1 cellular context compared by ENCODE assay signal in genomic region chr12:56221233-56221756, GRCh38.
A peak's percentile ranks its signal among the peaks of the same experiment; 100 is the strongest.
TF ChIP-seq lines count a peak whose summit lies in the region.

No MANE protein-coding gene starts in this region.

TF ChIP-seq in HEK293, 187 proteins besides CTCF, POLR2A, EP300 and RAD21 (continued from another document and continues in another):
- TF ChIP-seq ZNF148 (tag by site-specific recombination; IDR thresholded peaks at IDR 0.05; ENCODE audit: borderline replicate concordance): no peak
- TF ChIP-seq ZNF658 (tag by site-specific recombination; IDR thresholded peaks at IDR 0.05): no peak
- TF ChIP-seq ZNF133 (tag by site-specific recombination; IDR thresholded peaks at IDR 0.05): no peak
- TF ChIP-seq PRDM4 (tag by site-specific recombination; IDR thresholded peaks at IDR 0.05): 0 out of 2 replicates have a peak, but pooled peaks have one; percentile 9
- TF ChIP-seq ZNF214 (tag by site-specific recombination; IDR thresholded peaks at IDR 0.05; ENCODE audit: borderline replicate concordance): no peak
- no peak for TF ChIP-seq ZNF645 (tag by site-specific recombination; IDR thresholded peaks at IDR 0.05)
- TF ChIP-seq ZBTB44 (tag by site-specific recombination; IDR thresholded peaks at IDR 0.05): no peak
- TF ChIP-seq ZNF10 (tag by site-specific recombination; IDR thresholded peaks at IDR 0.05): no peak
- peak; percentile 75 for TF ChIP-seq ZXDB (tag by site-specific recombination; IDR thresholded peaks at IDR 0.05)
- no peak for TF ChIP-seq ZNF571 (tag by site-specific recombination; IDR thresholded peaks at IDR 0.05)
- TF ChIP-seq ZFP41 (tag by site-specific recombination; IDR thresholded peaks at IDR 0.05; ENCODE audit: borderline replicate concordance): no peak
- TF ChIP-seq ZNF626 (tag by site-specific recombination; IDR thresholded peaks at IDR 0.05): no peak
- TF ChIP-seq ZNF791 (tag by site-specific recombination; IDR thresholded peaks at IDR 0.05): no peak
- no peak for TF ChIP-seq ZBTB1 (tag by site-specific recombination; IDR thresholded peaks at IDR 0.05)
- TF ChIP-seq ZNF138 (tag by site-specific recombination; IDR thresholded peaks at IDR 0.05; ENCODE audit: borderline replicate concordance): no peak
- TF ChIP-seq ZNF600 (tag by site-specific recombination; IDR thresholded peaks at IDR 0.05): no peak
- no peak for TF ChIP-seq MZF1 (tag by site-specific recombination; IDR thresholded peaks at IDR 0.05; ENCODE audit: borderline replicate concordance)
- no peak for TF ChIP-seq ZNF707 (tag by site-specific recombination; IDR thresholded peaks at IDR 0.05)
- no peak for TF ChIP-seq ZNF426 (tag by site-specific recombination; IDR thresholded peaks at IDR 0.05)
- no peak for TF ChIP-seq ZBTB11 (tag by site-specific recombination; conservative IDR thresholded peaks at IDR 0.05; ENCODE audit: low read depth)
- no peak for TF ChIP-seq ZNF223 (tag by site-specific recombination; IDR thresholded peaks at IDR 0.05)
- TF ChIP-seq ZNF366 (tag by site-specific recombination; conservative IDR thresholded peaks at IDR 0.05): peak; percentile 56; the same call in 1 of the 2 replicates
- no peak for TF ChIP-seq ZNF558 (tag by site-specific recombination; IDR thresholded peaks at IDR 0.05)
- TF ChIP-seq ZNF501 (tag by site-specific recombination; IDR thresholded peaks at IDR 0.05): no peak; the same call in 1 of the 2 replicates
- no peak for TF ChIP-seq ZNF521 (tag by site-specific recombination; IDR thresholded peaks at IDR 0.05)
- TF ChIP-seq ZNF610 (tag by site-specific recombination; IDR thresholded peaks at IDR 0.05; ENCODE audit: borderline replicate concordance): no peak
- TF ChIP-seq ZNF398 (tag by site-specific recombination; IDR thresholded peaks at IDR 0.05): peak; percentile 69; the same call in 1 of the 2 replicates
- TF ChIP-seq ZNF19 (tag by site-specific recombination; IDR thresholded peaks at IDR 0.05; ENCODE audit: low read depth): no peak
- TF ChIP-seq ZNF585B (tag by site-specific recombination; IDR thresholded peaks at IDR 0.05): no peak
- peak; percentile 40; the same call in 1 of the 2 replicates for TF ChIP-seq ZNF394 (tag by site-specific recombination; IDR thresholded peaks at IDR 0.05; ENCODE audit: borderline replicate concordance)
- TF ChIP-seq ZBTB10 (tag by site-specific recombination; IDR thresholded peaks at IDR 0.05): peak; percentile 96
- TF ChIP-seq ZNF548 (tag by site-specific recombination; IDR thresholded peaks at IDR 0.05): no peak
- 0 out of 2 replicates have a peak, but pooled peaks have one; percentile 42 for TF ChIP-seq INSM2 (tag by site-specific recombination; IDR thresholded peaks at IDR 0.05)
- TF ChIP-seq ZNF433 (tag by site-specific recombination; IDR thresholded peaks at IDR 0.05; ENCODE audit: low read depth): no peak
- TF ChIP-seq ZNF513 (tag by site-specific recombination; IDR thresholded peaks at IDR 0.05): no peak
- no peak for TF ChIP-seq ZNF221 (tag by site-specific recombination; IDR thresholded peaks at IDR 0.05; ENCODE audit: borderline replicate concordance)
- no peak for TF ChIP-seq ZNF830 (tag by site-specific recombination; IDR thresholded peaks at IDR 0.05; ENCODE audit: low read depth)
- 0 out of 2 replicates have a peak, but pooled peaks have one; percentile 8 for TF ChIP-seq ZNF843 (tag by site-specific recombination; IDR thresholded peaks at IDR 0.05)
- no peak for TF ChIP-seq ATF2 (tag by site-specific recombination; IDR thresholded peaks at IDR 0.05; ENCODE audit: low read depth)
- TF ChIP-seq ZNF350 (tag by site-specific recombination; IDR thresholded peaks at IDR 0.05): no peak
